In the genomic region with DNA sequence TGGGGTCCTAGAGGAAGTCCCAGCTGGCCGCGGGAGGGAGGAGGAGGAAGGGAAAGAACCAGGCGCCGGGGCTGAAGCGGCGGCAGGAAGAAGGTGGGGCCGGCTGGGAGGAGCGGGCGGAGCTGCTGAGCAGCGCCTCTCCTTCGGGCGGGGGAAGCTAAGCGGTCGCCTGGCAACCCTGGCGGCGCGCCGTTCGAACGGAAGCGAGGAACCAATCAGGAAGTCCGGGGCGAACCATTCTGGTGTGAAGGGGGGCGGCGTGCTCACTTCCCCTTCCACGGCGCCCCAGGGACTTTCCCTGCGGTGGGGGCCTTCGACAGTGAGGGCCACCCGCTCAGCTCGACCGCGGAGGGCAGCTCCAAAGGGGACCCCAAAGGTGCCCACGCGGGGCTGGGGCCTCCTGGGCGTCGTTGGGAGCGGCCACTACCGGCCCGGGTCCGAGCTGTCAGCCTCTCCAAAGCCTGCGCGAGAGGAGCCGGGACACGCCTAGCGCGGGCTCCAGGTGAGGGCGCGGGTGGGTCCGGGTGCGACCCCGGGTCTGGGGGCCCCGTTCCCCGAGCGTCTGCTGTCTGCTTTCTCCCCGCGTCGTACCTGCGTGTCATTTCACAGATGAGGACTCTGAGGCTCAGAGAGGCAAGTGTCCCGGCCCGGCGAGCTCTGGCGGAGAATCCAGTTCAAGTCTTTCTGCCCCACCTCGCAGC, we compare ENCODE assay signal across 1 cellular context.
TF ChIP-seq lines count a peak whose summit lies in the region.

Gene FAM110A (plus strand): TSS at position 266 of the 701 bp plus-strand sequence. CDS start 11,090 bp downstream, outside the sequence.

TF ChIP-seq in HepG2, 621 proteins besides CTCF, POLR2A, EP300 and RAD21 (continued from another document and continues in another):
- TF ChIP-seq, protein P1, sequence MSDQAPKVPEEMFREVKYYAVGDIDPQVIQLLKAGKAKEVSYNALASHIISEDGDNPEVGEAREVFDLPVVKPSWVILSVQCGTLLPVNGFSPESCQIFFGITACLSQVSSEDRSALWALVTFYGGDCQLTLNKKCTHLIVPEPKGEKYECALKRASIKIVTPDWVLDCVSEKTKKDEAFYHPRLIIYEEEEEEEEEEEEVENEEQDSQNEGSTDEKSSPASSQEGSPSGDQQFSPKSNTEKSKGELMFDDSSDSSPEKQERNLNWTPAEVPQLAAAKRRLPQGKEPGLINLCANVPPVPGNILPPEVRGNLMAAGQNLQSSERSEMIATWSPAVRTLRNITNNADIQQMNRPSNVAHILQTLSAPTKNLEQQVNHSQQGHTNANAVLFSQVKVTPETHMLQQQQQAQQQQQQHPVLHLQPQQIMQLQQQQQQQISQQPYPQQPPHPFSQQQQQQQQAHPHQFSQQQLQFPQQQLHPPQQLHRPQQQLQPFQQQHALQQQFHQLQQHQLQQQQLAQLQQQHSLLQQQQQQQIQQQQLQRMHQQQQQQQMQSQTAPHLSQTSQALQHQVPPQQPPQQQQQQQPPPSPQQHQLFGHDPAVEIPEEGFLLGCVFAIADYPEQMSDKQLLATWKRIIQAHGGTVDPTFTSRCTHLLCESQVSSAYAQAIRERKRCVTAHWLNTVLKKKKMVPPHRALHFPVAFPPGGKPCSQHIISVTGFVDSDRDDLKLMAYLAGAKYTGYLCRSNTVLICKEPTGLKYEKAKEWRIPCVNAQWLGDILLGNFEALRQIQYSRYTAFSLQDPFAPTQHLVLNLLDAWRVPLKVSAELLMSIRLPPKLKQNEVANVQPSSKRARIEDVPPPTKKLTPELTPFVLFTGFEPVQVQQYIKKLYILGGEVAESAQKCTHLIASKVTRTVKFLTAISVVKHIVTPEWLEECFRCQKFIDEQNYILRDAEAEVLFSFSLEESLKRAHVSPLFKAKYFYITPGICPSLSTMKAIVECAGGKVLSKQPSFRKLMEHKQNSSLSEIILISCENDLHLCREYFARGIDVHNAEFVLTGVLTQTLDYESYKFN (CRISPR knock-in tag; conservative IDR thresholded peaks at IDR 0.05) = peak; percentile 44
- TF ChIP-seq ZNF552 (CRISPR knock-in tag; IDR thresholded peaks at IDR 0.05; ENCODE audit: borderline replicate concordance) (peak; percentile 21; the same call in 1 of the 2 replicates), ARID3A (IDR thresholded peaks at IDR 0.05; ENCODE audit: low read depth, low read length) (no peak), AGO2 (optimal IDR thresholded peaks at IDR 0.05; ENCODE audit: low read depth, low read length) (no peak), MAX (IDR thresholded peaks at IDR 0.05) (peak; percentile 92), KDM2A (CRISPR knock-in tag; IDR thresholded peaks at IDR 0.05; ENCODE audit: borderline replicate concordance, low read depth) (peak; percentile 86), ZNF451 (CRISPR knock-in tag; IDR thresholded peaks at IDR 0.05) (peak; percentile 69; the same call in 1 of the 2 replicates), STAT5B (CRISPR knock-in tag; IDR thresholded peaks at IDR 0.05) (peak; percentile 93; the same call in 1 of the 2 replicates), ZNF547 (CRISPR knock-in tag; IDR thresholded peaks at IDR 0.05) (peak; percentile 76; the same call in 1 of the 2 replicates), TRIM24 (CRISPR knock-in tag; IDR thresholded peaks at IDR 0.05) (no peak), TARDBP (CRISPR knock-in tag; IDR thresholded peaks at IDR 0.05) (peak; percentile 89), AHDC1 (CRISPR knock-in tag; IDR thresholded peaks at IDR 0.05; ENCODE audit: borderline replicate concordance) (no peak; the same call in 1 of the 2 replicates), ZNF724P (CRISPR knock-in tag; IDR thresholded peaks at IDR 0.05; ENCODE audit: borderline replicate concordance) (peak; percentile 56; the same call in 1 of the 2 replicates), PAX8 (CRISPR knock-in tag; IDR thresholded peaks at IDR 0.05; ENCODE audit: borderline replicate concordance) (no peak), ZNF20 (CRISPR knock-in tag; IDR thresholded peaks at IDR 0.05) (no peak), RBM22 (optimal IDR thresholded peaks at IDR 0.05; ENCODE audit: low read length) (peak; percentile 94), ZNF496 (CRISPR knock-in tag; IDR thresholded peaks at IDR 0.05; ENCODE audit: insufficient replicate concordance) (no peak), SIX1 (CRISPR knock-in tag; IDR thresholded peaks at IDR 0.05; ENCODE audit: borderline replicate concordance) (no peak), GABPA (IDR thresholded peaks at IDR 0.05; ENCODE audit: low read depth, low read length) (peak; percentile 50), GABPA (CRISPR knock-in tag; IDR thresholded peaks at IDR 0.05; ENCODE audit: low read depth) (peak; percentile 75), ELF3 (CRISPR knock-in tag; IDR thresholded peaks at IDR 0.05) (peak; percentile 92), ZKSCAN5 (CRISPR knock-in tag; IDR thresholded peaks at IDR 0.05) (peak; percentile 81; the same call in 1 of the 2 replicates), RFX5 (IDR thresholded peaks at IDR 0.05; ENCODE audit: low read depth, low read length) (0 out of 2 replicates have a peak, but pooled peaks have one; percentile 30), TCF7L2 (IDR thresholded peaks at IDR 0.05; ENCODE audit: low read depth, low read length) (no peak), STAT6 (CRISPR knock-in tag; IDR thresholded peaks at IDR 0.05; ENCODE audit: borderline replicate concordance) (no peak), MEIS2 (CRISPR knock-in tag; IDR thresholded peaks at IDR 0.05) (peak; percentile 79; the same call in 1 of the 2 replicates), KLF13 (CRISPR knock-in tag; IDR thresholded peaks at IDR 0.05) (no peak), ZNF549 (CRISPR knock-in tag; IDR thresholded peaks at IDR 0.05) (no peak), PHB2 (IDR thresholded peaks at IDR 0.05; ENCODE audit: partially characterized antibody) (no peak), PCBP1 (IDR thresholded peaks at IDR 0.05; ENCODE audit: borderline replicate concordance, low read depth, low read length) (peak; percentile 98; the same call in 1 of the 2 replicates), ZNF143 (CRISPR knock-in tag; IDR thresholded peaks at IDR 0.05) (peak; percentile 40; the same call in 1 of the 2 replicates), ZMYM4 (CRISPR knock-in tag; IDR thresholded peaks at IDR 0.05) (peak; percentile 83; the same call in 1 of the 2 replicates)
- TF ChIP-seq, protein P2, sequence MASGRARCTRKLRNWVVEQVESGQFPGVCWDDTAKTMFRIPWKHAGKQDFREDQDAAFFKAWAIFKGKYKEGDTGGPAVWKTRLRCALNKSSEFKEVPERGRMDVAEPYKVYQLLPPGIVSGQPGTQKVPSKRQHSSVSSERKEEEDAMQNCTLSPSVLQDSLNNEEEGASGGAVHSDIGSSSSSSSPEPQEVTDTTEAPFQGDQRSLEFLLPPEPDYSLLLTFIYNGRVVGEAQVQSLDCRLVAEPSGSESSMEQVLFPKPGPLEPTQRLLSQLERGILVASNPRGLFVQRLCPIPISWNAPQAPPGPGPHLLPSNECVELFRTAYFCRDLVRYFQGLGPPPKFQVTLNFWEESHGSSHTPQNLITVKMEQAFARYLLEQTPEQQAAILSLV (CRISPR knock-in tag; IDR thresholded peaks at IDR 0.05; ENCODE audit: borderline replicate concordance) = peak; percentile 53; the same call in 1 of the 2 replicates
- TF ChIP-seq, protein P3, sequence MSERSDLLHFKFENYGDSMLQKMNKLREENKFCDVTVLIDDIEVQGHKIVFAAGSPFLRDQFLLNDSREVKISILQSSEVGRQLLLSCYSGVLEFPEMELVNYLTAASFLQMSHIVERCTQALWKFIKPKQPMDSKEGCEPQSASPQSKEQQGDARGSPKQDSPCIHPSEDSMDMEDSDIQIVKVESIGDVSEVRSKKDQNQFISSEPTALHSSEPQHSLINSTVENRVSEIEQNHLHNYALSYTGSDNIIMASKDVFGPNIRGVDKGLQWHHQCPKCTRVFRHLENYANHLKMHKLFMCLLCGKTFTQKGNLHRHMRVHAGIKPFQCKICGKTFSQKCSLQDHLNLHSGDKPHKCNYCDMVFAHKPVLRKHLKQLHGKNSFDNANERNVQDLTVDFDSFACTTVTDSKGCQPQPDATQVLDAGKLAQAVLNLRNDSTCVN (CRISPR knock-in tag; IDR thresholded peaks at IDR 0.05; ENCODE audit: borderline replicate concordance) = 0 out of 2 replicates have a peak, but pooled peaks have one; percentile 35
- TF ChIP-seq, protein P4, sequence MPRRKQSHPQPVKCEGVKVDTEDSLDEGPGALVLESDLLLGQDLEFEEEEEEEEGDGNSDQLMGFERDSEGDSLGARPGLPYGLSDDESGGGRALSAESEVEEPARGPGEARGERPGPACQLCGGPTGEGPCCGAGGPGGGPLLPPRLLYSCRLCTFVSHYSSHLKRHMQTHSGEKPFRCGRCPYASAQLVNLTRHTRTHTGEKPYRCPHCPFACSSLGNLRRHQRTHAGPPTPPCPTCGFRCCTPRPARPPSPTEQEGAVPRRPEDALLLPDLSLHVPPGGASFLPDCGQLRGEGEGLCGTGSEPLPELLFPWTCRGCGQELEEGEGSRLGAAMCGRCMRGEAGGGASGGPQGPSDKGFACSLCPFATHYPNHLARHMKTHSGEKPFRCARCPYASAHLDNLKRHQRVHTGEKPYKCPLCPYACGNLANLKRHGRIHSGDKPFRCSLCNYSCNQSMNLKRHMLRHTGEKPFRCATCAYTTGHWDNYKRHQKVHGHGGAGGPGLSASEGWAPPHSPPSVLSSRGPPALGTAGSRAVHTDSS (CRISPR knock-in tag; conservative IDR thresholded peaks at IDR 0.05) = 0 out of 2 replicates have a peak, but pooled peaks have one; percentile 31
